Comparison of ENCODE assay signal across 30 cellular contexts in the genomic region with DNA sequence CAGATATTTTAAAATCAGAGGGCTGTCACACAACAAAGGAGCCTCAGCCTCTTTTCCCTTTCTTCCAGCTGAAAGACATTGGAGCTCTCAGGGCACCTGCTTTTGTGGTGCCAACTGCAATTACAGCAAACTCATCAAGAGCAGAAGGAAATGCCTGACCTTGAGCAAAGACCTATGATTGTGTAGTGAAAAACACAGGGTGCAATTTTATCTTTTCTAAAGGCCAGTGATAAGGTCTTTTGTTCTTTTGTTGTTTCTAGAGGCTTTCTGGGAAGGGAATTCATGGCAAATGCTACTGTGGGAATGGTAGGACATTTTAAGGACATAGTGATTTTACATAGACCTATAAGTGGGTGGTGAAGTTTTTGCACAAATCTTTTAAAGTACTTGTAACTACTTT.
"Had no signal": no experiment of that assay in that cellular context is flagged by ENCODE, and none has a peak within 500 bp of the region (broad histone marks: within the 10 kb centered on the region; RNA-seq: fewer than 3 reads in every experiment).

No MANE protein-coding gene starts in this region.

- H3K4me1 ChIP-seq: SJCRH30 had no signal

- H3K4me3 ChIP-seq: K562, SJCRH30, SK-N-MC had no signal

- DNase-seq: activated CD4-positive, alpha-beta T cell treated with anti-CD3 and anti-CD28 coated beads for 1 hour; activated CD4-positive, alpha-beta T cell treated with anti-CD3 and anti-CD28 coated beads for 48 hours; activated CD4-positive, CD25-positive, alpha-beta regulatory T cell; activated CD8-positive, alpha-beta T cell treated with anti-CD3 and anti-CD28 coated beads for 36 hours; activated effector memory CD4-positive, alpha-beta T cell treated with anti-CD3 and anti-CD28 coated beads, Interleukin-2, amount 50 U/mL, for 16 hours; activated naive CD4-positive, alpha-beta T cell; activated naive CD4-positive, alpha-beta T cell treated with anti-CD3 and anti-CD28 coated beads, Interleukin-2, amount 50 U/mL, for 16 hours; activated naive CD8-positive, alpha-beta T cell treated with anti-CD3 and anti-CD28 coated beads for 36 hours; activated T-cell treated with anti-CD3 and anti-CD28 coated beads, Interleukin-2, amount 50 U/mL, for 1 hour; activated T-cell treated with anti-CD3 and anti-CD28 coated beads, Interleukin-2, amount 50 U/mL, for 72 hours; amniotic stem cell; aorta; brain microvascular endothelial cell; IMR-90; NCI-H1092 treated with DMSO at 0.1 percent for 48 hours; NCI-H146; NCI-H187; NCI-H2029 treated with DMSO at 0.1 percent for 48 hours; NCI-H2107; NCI-H510A; NCI-H526; NCI-H774; SHP77; SJCRH30; T1000; WERI-Rb-1 had no signal

- H3K36me3 ChIP-seq: brain microvascular endothelial cell, SJCRH30, WERI-Rb-1 had no signal

- FAIRE-seq: K562 had no signal

- ATAC-seq: activated CD8-positive, alpha-beta T cell treated with anti-CD3 and anti-CD28 coated beads for 36 hours; activated T-cell treated with anti-CD3 and anti-CD28 coated beads, Interleukin-2, amount 50 U/mL, for 72 hours; activated T-helper 17 cell treated with anti-CD3 and anti-CD28 coated beads, Interleukin-2, amount 50 U/mL, for 72 hours; K562; Panc1 had no signal

- H3K27ac ChIP-seq: brain microvascular endothelial cell, SJCRH30, SK-N-MC, WERI-Rb-1 had no signal

- H3K9me3 ChIP-seq: SJCRH30 had no signal

- H3K27me3 ChIP-seq: brain microvascular endothelial cell, SJCRH30 had no signal
